In genomic region chr5:141430332-141431113, GRCh38 we compare ENCODE assay signal across 8 cellular contexts.
DNase-seq lines count a peak whose midpoint lies in the region; ATAC-seq lines count a peak whose summit lies in the region.

TSS of gene PCDHGA12 (plus strand) at chr5:141430507. CDS start at chr5:141430760, 253 bp downstream.

- H3K27me3 ChIP-seq in subcutaneous abdominal adipose tissue (ENCODE audit: control insufficient read depth in 5 of 5, insufficient read depth in 4 of 5, low read length in 5 of 5), result peaks cover 0 to 9% (median 0%) of the 10 kb centered on the region in 5 donors

- H3K27ac Mint-ChIP-seq in activated naive CD8-positive, alpha-beta T cell treated with anti-CD3 and anti-CD28 coated beads, Interleukin-2, amount 50 U/mL, for 24 hours, result no peak within 1 kb of the TSS

- peaks cover 71% of the 10 kb centered on the region for H3K27me3 Mint-ChIP-seq in activated naive CD8-positive, alpha-beta T cell treated with anti-CD3 and anti-CD28 coated beads, Interleukin-2, amount 50 U/mL, for 24 hours

- H3K4me3 ChIP-seq in subcutaneous abdominal adipose tissue (ENCODE audit: low read depth in 1 of 5, low read length in 5 of 5), result peak within 1 kb of the TSS; percentile 52 to 76 (median 58)

- H3K4me1 Mint-ChIP-seq in activated naive CD8-positive, alpha-beta T cell treated with anti-CD3 and anti-CD28 coated beads, Interleukin-2, amount 50 U/mL, for 24 hours, result peaks cover 13% of the 10 kb centered on the region

- H3K4me1 ChIP-seq in subcutaneous abdominal adipose tissue (ENCODE audit: control insufficient read depth in 5 of 5, insufficient read depth in 5 of 5, low read length in 5 of 5), result peaks cover 0 to 16% (median 11%) of the 10 kb centered on the region in 5 donors

- peaks cover 31 to 68% (median 61%) of the 10 kb centered on the region in 5 donors for H3K9me3 ChIP-seq in subcutaneous abdominal adipose tissue (ENCODE audit: control insufficient read depth in 5 of 5, low read length in 5 of 5)

- no peak within 1 kb of the TSS for H3K9ac ChIP-seq in subcutaneous abdominal adipose tissue (ENCODE audit: low read length in 5 of 5)

- no peak within 1 kb of the TSS for H3K27ac ChIP-seq in subcutaneous abdominal adipose tissue (ENCODE audit: low read depth, low read length)

- H3K9me3 Mint-ChIP-seq in activated naive CD8-positive, alpha-beta T cell treated with anti-CD3 and anti-CD28 coated beads, Interleukin-2, amount 50 U/mL, for 24 hours, result peaks cover 29% of the 10 kb centered on the region

- peaks cover 0 to 4% (median 0%) of the 10 kb centered on the region in 5 donors for H3K36me3 ChIP-seq in subcutaneous abdominal adipose tissue (ENCODE audit: control insufficient read depth in 5 of 5, insufficient read depth in 5 of 5, low read length in 5 of 5)

- H3K36me3 Mint-ChIP-seq in activated naive CD8-positive, alpha-beta T cell treated with anti-CD3 and anti-CD28 coated beads, Interleukin-2, amount 50 U/mL, for 24 hours (ENCODE audit: low read depth), result peaks cover 31% of the 10 kb centered on the region

- DNase-seq in AG08396 (ENCODE audit: low spot score) (peak; percentile 79), hepatic stellate cell (ENCODE audit: low spot score) (peak; percentile 86), DMS79 (lab: John Stamatoyannopoulos, UW) (no peak)
- no peak for DNase-seq in activated naive CD8-positive, alpha-beta T cell treated with anti-CD3 and anti-CD28 coated beads, Interleukin-2, amount 50 U/mL, for 24 hours
- DNase-seq in effector CD8-positive, alpha-beta T cell (lab: John Stamatoyannopoulos, UW), result no peak

- peak within 1 kb of the TSS; percentile 59 for H3K4me3 Mint-ChIP-seq in activated naive CD8-positive, alpha-beta T cell treated with anti-CD3 and anti-CD28 coated beads, Interleukin-2, amount 50 U/mL, for 24 hours

- ATAC-seq in GM18873 (IDR thresholded peaks at IDR 0.05; ENCODE audit: low FRiP score, unreplicated experiment) (peak; percentile 81), HG03354 (IDR thresholded peaks at IDR 0.05; ENCODE audit: poor library complexity, severe bottlenecking, unreplicated experiment) (peak; percentile 85)
- no peak for ATAC-seq in activated naive CD8-positive, alpha-beta T cell treated with anti-CD3 and anti-CD28 coated beads, Interleukin-2, amount 50 U/mL, for 24 hours

Comparison
In these comparisons a context has a peak if more than half of its experiments do, and no peak if none do; other contexts are left out.
1. DNase-seq: peak in AG08396 (single experiment) and hepatic stellate cell (single experiment); none in activated naive CD8-positive, alpha-beta T cell treated with anti-CD3 and anti-CD28 coated beads, Interleukin-2, amount 50 U/mL, for 24 hours (single experiment), DMS79 (single experiment) and effector CD8-positive, alpha-beta T cell (single experiment).